2 cellular contexts compared by ENCODE assay signal in the genomic region with DNA sequence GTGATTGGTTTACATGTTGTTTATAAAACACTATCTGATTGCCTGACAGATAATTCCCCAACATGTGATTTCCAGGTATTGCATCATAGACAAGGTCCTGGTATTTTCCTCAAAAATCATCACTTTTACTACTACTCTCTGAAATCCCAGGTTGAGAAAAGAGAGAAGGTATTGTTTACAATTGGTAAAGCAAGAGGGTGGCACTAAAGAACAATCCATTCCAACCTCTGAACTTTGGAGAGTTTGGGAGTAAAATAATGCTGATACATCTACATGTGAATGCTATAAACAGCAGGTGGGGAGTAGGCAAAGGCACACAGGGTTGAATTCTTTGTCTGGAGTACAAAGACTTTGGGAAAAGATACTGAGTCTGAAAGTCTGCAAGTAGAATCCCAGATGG.
TF ChIP-seq lines count a peak whose summit lies in the region.

No MANE protein-coding gene starts in this region.

TF ChIP-seq in A549, 52 proteins besides CTCF, POLR2A, EP300 and RAD21:
- TF ChIP-seq CEBPB (IDR thresholded peaks at IDR 0.05) (peak; percentile 47 to 62; a peak in 3 of 4 replicates), BHLHE40 (IDR thresholded peaks at IDR 0.05; ENCODE audit: low read depth, low read length) (no peak), HOXA7 (CRISPR knock-in tag; IDR thresholded peaks at IDR 0.05) (no peak), KDM1A (IDR thresholded peaks at IDR 0.05; ENCODE audit: low read depth) (no peak)

TF ChIP-seq in H1, 55 proteins besides CTCF, POLR2A, EP300 and RAD21:
- TF ChIP-seq GABPA (IDR thresholded peaks at IDR 0.05; ENCODE audit: borderline replicate concordance, insufficient read depth, low read length) (no peak), TEAD4 (IDR thresholded peaks at IDR 0.05; ENCODE audit: low read depth, low read length) (no peak), MAFK (IDR thresholded peaks at IDR 0.05; ENCODE audit: low read depth, low read length) (peak; percentile 42; the same call in 1 of the 2 replicates), EGR1 (IDR thresholded peaks at IDR 0.05; ENCODE audit: borderline replicate concordance, low read depth, low read length) (no peak), HDAC2 (IDR thresholded peaks at IDR 0.05; ENCODE audit: borderline replicate concordance in 1 of 2, low read depth in 2 of 2, low read length in 2 of 2) (peak in 1 of 2 experiments; percentile 30; a peak in 1 of 4 replicates), BACH1 (IDR thresholded peaks at IDR 0.05; ENCODE audit: low read length) (no peak), BRCA1 (IDR thresholded peaks at IDR 0.05; ENCODE audit: low read depth, low read length) (no peak), TBP (IDR thresholded peaks at IDR 0.05; ENCODE audit: low read depth, low read length) (no peak), HDAC6 (IDR thresholded peaks at IDR 0.05; ENCODE audit: low read depth, low read length) (no peak), CREB1 (IDR thresholded peaks at IDR 0.05) (no peak), SIRT6 (IDR thresholded peaks at IDR 0.05; ENCODE audit: low read length) (no peak), ZNF274 (IDR thresholded peaks at IDR 0.05; ENCODE audit: borderline replicate concordance, extremely low read depth, low read length) (no peak), SP1 (IDR thresholded peaks at IDR 0.05; ENCODE audit: low read depth, low read length) (peak; percentile 59; the same call in 1 of the 2 replicates), TCF12 (IDR thresholded peaks at IDR 0.05; ENCODE audit: low read depth, low read length) (0 out of 2 replicates have a peak, but pooled peaks have one; percentile 36), PHF8 (conservative IDR thresholded peaks at IDR 0.05; ENCODE audit: low read depth, low read length) (no peak), KDM5A (IDR thresholded peaks at IDR 0.05; ENCODE audit: low read length) (no peak), POLR2AphosphoS5 (IDR thresholded peaks at IDR 0.05; ENCODE audit: low read depth, low read length) (no peak), JUND (IDR thresholded peaks at IDR 0.05; ENCODE audit: low read length) (no peak; the same call in 1 of the 2 replicates), KDM1A (IDR thresholded peaks at IDR 0.05; ENCODE audit: borderline replicate concordance, low read length) (no peak), SP4 (IDR thresholded peaks at IDR 0.05; ENCODE audit: low read length) (no peak), TAF1 (IDR thresholded peaks at IDR 0.05; ENCODE audit: low read depth, low read length) (no peak), JUN (IDR thresholded peaks at IDR 0.05; ENCODE audit: low read depth, low read length) (no peak), SIN3A (conservative IDR thresholded peaks at IDR 0.05 in 1 of 2, IDR thresholded peaks at IDR 0.05 in 1 of 2; ENCODE audit: low read depth in 1 of 2, low read length in 2 of 2) (no peak), SAP30 (IDR thresholded peaks at IDR 0.05; ENCODE audit: insufficient read depth, insufficient replicate concordance, low read length) (no peak), CEBPB (IDR thresholded peaks at IDR 0.05; ENCODE audit: low read depth, low read length) (peak; percentile 95), SP2 (IDR thresholded peaks at IDR 0.05; ENCODE audit: low read length) (no peak), POU5F1 (IDR thresholded peaks at IDR 0.05; ENCODE audit: low read depth, low read length) (peak; percentile 90; the same call in 1 of the 2 replicates), CBX5 (IDR thresholded peaks at IDR 0.05; ENCODE audit: low read depth, low read length) (no peak), KDM4A (IDR thresholded peaks at IDR 0.05; ENCODE audit: low read depth, low read length, severe bottlenecking) (no peak), EZH2 (IDR thresholded peaks at IDR 0.05; ENCODE audit: low read depth, low read length, severe bottlenecking) (no peak), BCL11A (IDR thresholded peaks at IDR 0.05; ENCODE audit: low read depth in 2 of 2, low read length in 2 of 2) (peak; percentile 9 to 14), SRF (IDR thresholded peaks at IDR 0.05; ENCODE audit: low read depth, low read length) (no peak), NANOG (IDR thresholded peaks at IDR 0.05; ENCODE audit: insufficient read depth, low read depth, low read length, poor library complexity, severe bottlenecking) (peak; percentile 52), SIX5 (IDR thresholded peaks at IDR 0.05; ENCODE audit: low read depth, low read length) (no peak), YY1 (IDR thresholded peaks at IDR 0.05; ENCODE audit: low read depth, low read length) (0 out of 2 replicates have a peak, but pooled peaks have one; percentile 6), RFX5 (IDR thresholded peaks at IDR 0.05; ENCODE audit: borderline replicate concordance, low read depth, low read length) (no peak), RBBP5 (IDR thresholded peaks at IDR 0.05; ENCODE audit: borderline replicate concordance, low read depth, low read length) (no peak), CHD2 (IDR thresholded peaks at IDR 0.05; ENCODE audit: low read length) (0 out of 2 replicates have a peak, but pooled peaks have one; percentile 9)
- TF ChIP-seq, protein P1, sequence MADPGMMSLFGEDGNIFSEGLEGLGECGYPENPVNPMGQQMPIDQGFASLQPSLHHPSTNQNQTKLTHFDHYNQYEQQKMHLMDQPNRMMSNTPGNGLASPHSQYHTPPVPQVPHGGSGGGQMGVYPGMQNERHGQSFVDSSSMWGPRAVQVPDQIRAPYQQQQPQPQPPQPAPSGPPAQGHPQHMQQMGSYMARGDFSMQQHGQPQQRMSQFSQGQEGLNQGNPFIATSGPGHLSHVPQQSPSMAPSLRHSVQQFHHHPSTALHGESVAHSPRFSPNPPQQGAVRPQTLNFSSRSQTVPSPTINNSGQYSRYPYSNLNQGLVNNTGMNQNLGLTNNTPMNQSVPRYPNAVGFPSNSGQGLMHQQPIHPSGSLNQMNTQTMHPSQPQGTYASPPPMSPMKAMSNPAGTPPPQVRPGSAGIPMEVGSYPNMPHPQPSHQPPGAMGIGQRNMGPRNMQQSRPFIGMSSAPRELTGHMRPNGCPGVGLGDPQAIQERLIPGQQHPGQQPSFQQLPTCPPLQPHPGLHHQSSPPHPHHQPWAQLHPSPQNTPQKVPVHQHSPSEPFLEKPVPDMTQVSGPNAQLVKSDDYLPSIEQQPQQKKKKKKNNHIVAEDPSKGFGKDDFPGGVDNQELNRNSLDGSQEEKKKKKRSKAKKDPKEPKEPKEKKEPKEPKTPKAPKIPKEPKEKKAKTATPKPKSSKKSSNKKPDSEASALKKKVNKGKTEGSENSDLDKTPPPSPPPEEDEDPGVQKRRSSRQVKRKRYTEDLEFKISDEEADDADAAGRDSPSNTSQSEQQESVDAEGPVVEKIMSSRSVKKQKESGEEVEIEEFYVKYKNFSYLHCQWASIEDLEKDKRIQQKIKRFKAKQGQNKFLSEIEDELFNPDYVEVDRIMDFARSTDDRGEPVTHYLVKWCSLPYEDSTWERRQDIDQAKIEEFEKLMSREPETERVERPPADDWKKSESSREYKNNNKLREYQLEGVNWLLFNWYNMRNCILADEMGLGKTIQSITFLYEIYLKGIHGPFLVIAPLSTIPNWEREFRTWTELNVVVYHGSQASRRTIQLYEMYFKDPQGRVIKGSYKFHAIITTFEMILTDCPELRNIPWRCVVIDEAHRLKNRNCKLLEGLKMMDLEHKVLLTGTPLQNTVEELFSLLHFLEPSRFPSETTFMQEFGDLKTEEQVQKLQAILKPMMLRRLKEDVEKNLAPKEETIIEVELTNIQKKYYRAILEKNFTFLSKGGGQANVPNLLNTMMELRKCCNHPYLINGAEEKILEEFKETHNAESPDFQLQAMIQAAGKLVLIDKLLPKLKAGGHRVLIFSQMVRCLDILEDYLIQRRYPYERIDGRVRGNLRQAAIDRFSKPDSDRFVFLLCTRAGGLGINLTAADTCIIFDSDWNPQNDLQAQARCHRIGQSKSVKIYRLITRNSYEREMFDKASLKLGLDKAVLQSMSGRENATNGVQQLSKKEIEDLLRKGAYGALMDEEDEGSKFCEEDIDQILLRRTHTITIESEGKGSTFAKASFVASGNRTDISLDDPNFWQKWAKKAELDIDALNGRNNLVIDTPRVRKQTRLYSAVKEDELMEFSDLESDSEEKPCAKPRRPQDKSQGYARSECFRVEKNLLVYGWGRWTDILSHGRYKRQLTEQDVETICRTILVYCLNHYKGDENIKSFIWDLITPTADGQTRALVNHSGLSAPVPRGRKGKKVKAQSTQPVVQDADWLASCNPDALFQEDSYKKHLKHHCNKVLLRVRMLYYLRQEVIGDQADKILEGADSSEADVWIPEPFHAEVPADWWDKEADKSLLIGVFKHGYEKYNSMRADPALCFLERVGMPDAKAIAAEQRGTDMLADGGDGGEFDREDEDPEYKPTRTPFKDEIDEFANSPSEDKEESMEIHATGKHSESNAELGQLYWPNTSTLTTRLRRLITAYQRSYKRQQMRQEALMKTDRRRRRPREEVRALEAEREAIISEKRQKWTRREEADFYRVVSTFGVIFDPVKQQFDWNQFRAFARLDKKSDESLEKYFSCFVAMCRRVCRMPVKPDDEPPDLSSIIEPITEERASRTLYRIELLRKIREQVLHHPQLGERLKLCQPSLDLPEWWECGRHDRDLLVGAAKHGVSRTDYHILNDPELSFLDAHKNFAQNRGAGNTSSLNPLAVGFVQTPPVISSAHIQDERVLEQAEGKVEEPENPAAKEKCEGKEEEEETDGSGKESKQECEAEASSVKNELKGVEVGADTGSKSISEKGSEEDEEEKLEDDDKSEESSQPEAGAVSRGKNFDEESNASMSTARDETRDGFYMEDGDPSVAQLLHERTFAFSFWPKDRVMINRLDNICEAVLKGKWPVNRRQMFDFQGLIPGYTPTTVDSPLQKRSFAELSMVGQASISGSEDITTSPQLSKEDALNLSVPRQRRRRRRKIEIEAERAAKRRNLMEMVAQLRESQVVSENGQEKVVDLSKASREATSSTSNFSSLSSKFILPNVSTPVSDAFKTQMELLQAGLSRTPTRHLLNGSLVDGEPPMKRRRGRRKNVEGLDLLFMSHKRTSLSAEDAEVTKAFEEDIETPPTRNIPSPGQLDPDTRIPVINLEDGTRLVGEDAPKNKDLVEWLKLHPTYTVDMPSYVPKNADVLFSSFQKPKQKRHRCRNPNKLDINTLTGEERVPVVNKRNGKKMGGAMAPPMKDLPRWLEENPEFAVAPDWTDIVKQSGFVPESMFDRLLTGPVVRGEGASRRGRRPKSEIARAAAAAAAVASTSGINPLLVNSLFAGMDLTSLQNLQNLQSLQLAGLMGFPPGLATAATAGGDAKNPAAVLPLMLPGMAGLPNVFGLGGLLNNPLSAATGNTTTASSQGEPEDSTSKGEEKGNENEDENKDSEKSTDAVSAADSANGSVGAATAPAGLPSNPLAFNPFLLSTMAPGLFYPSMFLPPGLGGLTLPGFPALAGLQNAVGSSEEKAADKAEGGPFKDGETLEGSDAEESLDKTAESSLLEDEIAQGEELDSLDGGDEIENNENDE (IDR thresholded peaks at IDR 0.05; ENCODE audit: insufficient replicate concordance, low read length) = peak; percentile 58
- TF ChIP-seq, protein P2, sequence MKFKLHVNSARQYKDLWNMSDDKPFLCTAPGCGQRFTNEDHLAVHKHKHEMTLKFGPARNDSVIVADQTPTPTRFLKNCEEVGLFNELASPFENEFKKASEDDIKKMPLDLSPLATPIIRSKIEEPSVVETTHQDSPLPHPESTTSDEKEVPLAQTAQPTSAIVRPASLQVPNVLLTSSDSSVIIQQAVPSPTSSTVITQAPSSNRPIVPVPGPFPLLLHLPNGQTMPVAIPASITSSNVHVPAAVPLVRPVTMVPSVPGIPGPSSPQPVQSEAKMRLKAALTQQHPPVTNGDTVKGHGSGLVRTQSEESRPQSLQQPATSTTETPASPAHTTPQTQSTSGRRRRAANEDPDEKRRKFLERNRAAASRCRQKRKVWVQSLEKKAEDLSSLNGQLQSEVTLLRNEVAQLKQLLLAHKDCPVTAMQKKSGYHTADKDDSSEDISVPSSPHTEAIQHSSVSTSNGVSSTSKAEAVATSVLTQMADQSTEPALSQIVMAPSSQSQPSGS (IDR thresholded peaks at IDR 0.05; ENCODE audit: low read length) = no peak
- TF ChIP-seq, protein P3, sequence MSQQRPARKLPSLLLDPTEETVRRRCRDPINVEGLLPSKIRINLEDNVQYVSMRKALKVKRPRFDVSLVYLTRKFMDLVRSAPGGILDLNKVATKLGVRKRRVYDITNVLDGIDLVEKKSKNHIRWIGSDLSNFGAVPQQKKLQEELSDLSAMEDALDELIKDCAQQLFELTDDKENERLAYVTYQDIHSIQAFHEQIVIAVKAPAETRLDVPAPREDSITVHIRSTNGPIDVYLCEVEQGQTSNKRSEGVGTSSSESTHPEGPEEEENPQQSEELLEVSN (IDR thresholded peaks at IDR 0.05) = no peak
- TF ChIP-seq, protein P4, sequence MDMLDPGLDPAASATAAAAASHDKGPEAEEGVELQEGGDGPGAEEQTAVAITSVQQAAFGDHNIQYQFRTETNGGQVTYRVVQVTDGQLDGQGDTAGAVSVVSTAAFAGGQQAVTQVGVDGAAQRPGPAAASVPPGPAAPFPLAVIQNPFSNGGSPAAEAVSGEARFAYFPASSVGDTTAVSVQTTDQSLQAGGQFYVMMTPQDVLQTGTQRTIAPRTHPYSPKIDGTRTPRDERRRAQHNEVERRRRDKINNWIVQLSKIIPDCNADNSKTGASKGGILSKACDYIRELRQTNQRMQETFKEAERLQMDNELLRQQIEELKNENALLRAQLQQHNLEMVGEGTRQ (IDR thresholded peaks at IDR 0.05; ENCODE audit: low read length) = no peak
